ENCODE assay signal across 19 cellular contexts in the genomic region with DNA sequence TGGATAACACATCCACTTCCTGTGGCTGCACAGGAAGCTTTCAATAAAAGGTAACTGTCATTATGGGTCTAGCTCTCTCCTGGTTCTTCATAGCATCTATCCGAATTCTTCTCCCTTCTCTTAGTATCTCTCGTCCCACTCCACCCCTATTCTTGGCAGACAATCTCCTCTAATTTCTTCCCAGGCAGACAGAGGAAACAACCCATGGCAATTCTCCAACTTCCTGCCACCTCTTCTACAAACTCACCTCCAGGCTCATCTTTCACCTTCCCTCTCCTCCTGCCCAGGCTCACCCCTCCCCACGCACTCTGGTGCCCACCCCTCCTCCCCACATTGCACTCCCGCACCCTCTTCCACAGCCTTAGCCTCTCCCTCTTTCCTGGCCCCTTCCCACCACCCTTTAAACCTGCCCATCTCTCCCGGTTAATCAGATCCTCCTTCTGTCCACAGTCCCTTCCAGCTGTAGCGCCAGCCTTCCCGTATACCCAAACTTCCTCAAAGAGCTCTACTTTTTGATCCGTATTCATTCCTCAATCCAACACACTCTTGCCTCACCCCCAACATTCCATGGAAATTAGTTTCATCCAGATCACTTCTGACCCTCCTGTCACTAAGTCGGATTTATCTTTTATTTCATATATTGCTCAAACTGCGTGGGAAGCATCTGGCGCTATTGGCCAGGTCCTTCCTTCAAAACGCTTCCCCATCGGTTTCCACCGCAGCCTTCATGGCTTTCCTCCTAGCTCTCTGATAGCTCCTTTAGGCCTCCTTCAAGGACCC. TPM values are rescaled to one million over a fixed set of nuclear protein-coding genes. Genes with fewer than 3 reads are reported as not detected.
DNase-seq lines count a peak whose midpoint lies in the region; ATAC-seq and TF ChIP-seq lines count a peak whose summit lies in the region.
"Had no signal": no experiment of that assay in that cellular context is flagged by ENCODE, and none has a peak within 500 bp of the region (broad histone marks: within the 10 kb centered on the region; RNA-seq: fewer than 3 reads in every experiment).

No MANE protein-coding gene starts in this region.

- no peak overlapping the region for H3K9ac ChIP-seq in skeletal muscle tissue (ENCODE audit: low read depth in 1 of 3, low read length in 3 of 3)

- TF ChIP-seq POLR2A in heart left ventricle (IDR thresholded peaks at IDR 0.05) = no peak

- no peaks in the 10 kb centered on the region for H3K36me3 ChIP-seq in heart left ventricle
- peaks cover 0 to 5% (median 0%) of the 10 kb centered on the region in 3 donors for H3K36me3 ChIP-seq in skeletal muscle tissue (ENCODE audit: control insufficient read depth in 3 of 3, insufficient read depth in 3 of 3, low read length in 3 of 3)

- 70% methylated on average over 14 of the region's 14 CpGs for WGBS in right cardiac atrium
- WGBS in heart left ventricle, 4 donors = 74 to 82% (median 78%) methylated on average over 13 to 14 of the region's 14 CpGs

- H3K27ac ChIP-seq in right cardiac atrium (ENCODE audit: low read length) = peak overlapping the region; percentile 20
- H3K27ac ChIP-seq in heart left ventricle = peak overlapping the region in 1 of 12 donors; percentile 92
- peak overlapping the region; percentile 25 for H3K27ac ChIP-seq in skeletal muscle tissue (ENCODE audit: low read depth, low read length)

- peak overlapping the region; percentile 11 for H3K27ac Mint-ChIP-seq in mesothelial cell of epicardium
- H3K27ac Mint-ChIP-seq: activated CD4-positive, alpha-beta T cell treated with anti-CD3 and anti-CD28 coated beads for 36 hours; effector memory CD8-positive, alpha-beta T cell had no signal

- H3K4me1 ChIP-seq in right cardiac atrium (ENCODE audit: control insufficient read depth, insufficient read depth, low read length) = peaks cover 23% of the 10 kb centered on the region
- peaks cover 0 to 35% (median 18%) of the 10 kb centered on the region in 12 donors for H3K4me1 ChIP-seq in heart left ventricle
- peaks cover 42 to 80% (median 46%) of the 10 kb centered on the region in 3 donors for H3K4me1 ChIP-seq in skeletal muscle tissue (ENCODE audit: control insufficient read depth in 3 of 3, insufficient read depth in 3 of 3, low read length in 3 of 3)

- ATAC-seq in right cardiac atrium (no peak), heart left ventricle (no peak), HG03039 (IDR thresholded peaks at IDR 0.05; ENCODE audit: unreplicated experiment) (no peak)
- ATAC-seq in activated T-cell treated with anti-CD3 and anti-CD28 coated beads, Interleukin-2, amount 50 U/mL, for 4 hours = no peak
- ATAC-seq: activated CD4-positive, alpha-beta T cell treated with anti-CD3 and anti-CD28 coated beads for 36 hours; effector memory CD8-positive, alpha-beta T cell had no signal

- H3K27me3 ChIP-seq in right cardiac atrium (ENCODE audit: control insufficient read depth, insufficient read depth) (no peaks in the 10 kb centered on the region), heart left ventricle (no peaks in the 10 kb centered on the region), skeletal muscle tissue (ENCODE audit: control insufficient read depth in 3 of 3, insufficient read depth in 3 of 3, low read length in 3 of 3) (no peaks in the 10 kb centered on the region)

- H3K9me3 Mint-ChIP-seq in mesothelial cell of epicardium = no peaks in the 10 kb centered on the region
- no peaks in the 10 kb centered on the region for H3K9me3 Mint-ChIP-seq in activated T-cell treated with anti-CD3 and anti-CD28 coated beads, Interleukin-2, amount 50 U/mL, for 4 hours
- H3K9me3 Mint-ChIP-seq: CD14-positive monocyte; effector memory CD8-positive, alpha-beta T cell had no signal

- peaks cover 3% of the 10 kb centered on the region for H3K27me3 Mint-ChIP-seq in mesothelial cell of epicardium (ENCODE audit: low read depth)
- H3K27me3 Mint-ChIP-seq in activated T-cell treated with anti-CD3 and anti-CD28 coated beads, Interleukin-2, amount 50 U/mL, for 4 hours (ENCODE audit: low read depth) = peaks cover 4% of the 10 kb centered on the region

- H3K4me1 Mint-ChIP-seq in mesothelial cell of epicardium = peaks cover 39% of the 10 kb centered on the region
- H3K4me1 Mint-ChIP-seq in activated T-cell treated with anti-CD3 and anti-CD28 coated beads, Interleukin-2, amount 50 U/mL, for 4 hours (ENCODE audit: low read depth) = no peaks in the 10 kb centered on the region
- H3K4me1 Mint-ChIP-seq: activated CD4-positive, alpha-beta T cell treated with anti-CD3 and anti-CD28 coated beads for 36 hours; CD14-positive monocyte had no signal

- DNase-seq in right cardiac atrium (no peak), heart left ventricle (no peak), mesothelial cell of epicardium (ENCODE audit: low spot score in 2 of 2, unreplicated experiment in 2 of 2) (no peak), OCI-M2 (lab: John Stamatoyannopoulos, UW; ENCODE audit: unreplicated experiment) (no peak), amygdala (lab: John Stamatoyannopoulos, UW) (no peak)
- no peak for DNase-seq in activated T-cell treated with anti-CD3 and anti-CD28 coated beads, Interleukin-2, amount 50 U/mL, for 4 hours
- DNase-seq: ACHN; activated CD4-positive, alpha-beta T cell treated with anti-CD3 and anti-CD28 coated beads for 36 hours; activated gamma-delta T cell; amniotic stem cell; effector memory CD8-positive, alpha-beta T cell; hypothalamus; NCI-H1436 treated with DMSO at 0.1 percent for 48 hours; NCI-H345; stimulated activated CD4-positive, alpha-beta T cell treated with anti-CD3 and anti-CD28 coated beads, Interleukin-4, amount 100 ng/mL, for 1 hour; substantia nigra had no signal

- H3K4me3 ChIP-seq in right cardiac atrium (ENCODE audit: low read length) = no peak overlapping the region
- no peak overlapping the region for H3K4me3 ChIP-seq in heart left ventricle
- H3K4me3 ChIP-seq in skeletal muscle tissue (ENCODE audit: low read length in 3 of 3) = no peak overlapping the region

- intact Hi-C loops in right cardiac atrium (cut with DNase I) (no loop called here), heart left ventricle (cut with DNase I) (no loop called here)

- TF ChIP-seq CTCF in heart left ventricle (IDR thresholded peaks at IDR 0.05) (no peak), mesothelial cell of epicardium (IDR thresholded peaks at IDR 0.05; ENCODE audit: unreplicated experiment) (no peak)

- no peak overlapping the region for H3K4me3 Mint-ChIP-seq in mesothelial cell of epicardium
- no peak overlapping the region for H3K4me3 Mint-ChIP-seq in activated T-cell treated with anti-CD3 and anti-CD28 coated beads, Interleukin-2, amount 50 U/mL, for 4 hours
- H3K4me3 Mint-ChIP-seq: activated CD4-positive, alpha-beta T cell treated with anti-CD3 and anti-CD28 coated beads for 36 hours; CD14-positive monocyte; effector memory CD8-positive, alpha-beta T cell had no signal

- no peaks in the 10 kb centered on the region for H3K36me3 Mint-ChIP-seq in mesothelial cell of epicardium
- H3K36me3 Mint-ChIP-seq in activated T-cell treated with anti-CD3 and anti-CD28 coated beads, Interleukin-2, amount 50 U/mL, for 4 hours (ENCODE audit: insufficient read depth) = no peaks in the 10 kb centered on the region
- H3K36me3 Mint-ChIP-seq: CD14-positive monocyte had no signal

- H3K9me3 ChIP-seq in right cardiac atrium (ENCODE audit: control insufficient read depth, low read length) = peaks cover 2% of the 10 kb centered on the region
- H3K9me3 ChIP-seq in heart left ventricle = no peaks in the 10 kb centered on the region
- H3K9me3 ChIP-seq in skeletal muscle tissue (ENCODE audit: control insufficient read depth in 3 of 3, low read length in 3 of 3) = no peaks in the 10 kb centered on the region

RNA-seq across cellular contexts. Expression of gene SHISA4, which starts 25.9 kb away (rescaled TPM):
- 10 to 100 TPM; 55.8 to 96.6 (median 73.6) TPM for total RNA-seq in right cardiac atrium
- 79.5 TPM for polyA plus RNA-seq in right cardiac atrium
- total RNA-seq in heart left ventricle = 100 to 1,000 TPM in 6 of 9 donors, 10 to 100 TPM in 3; 66.5 to 262 (median 133) TPM
- 100 to 1,000 TPM in 1 of 2 donors, 10 to 100 TPM in 1; 53.2 to 101 TPM for polyA plus RNA-seq in heart left ventricle
- 8.3 to 11.5 TPM (median 9.8 TPM) in 3 replicates for total RNA-seq in mesothelial cell of epicardium
- 50.1 TPM for total RNA-seq in skeletal muscle tissue
- under 1 TPM; 0.19 to 0.40 (median 0.37) TPM for total RNA-seq in activated T-cell treated with anti-CD3 and anti-CD28 coated beads, Interleukin-2, amount 50 U/mL, for 4 hours

RNA-seq across cellular contexts. Expression of gene LMOD1, which starts 31.7 kb away (rescaled TPM):
- 10 to 100 TPM; 22.0 to 40.6 (median 33.0) TPM for total RNA-seq in right cardiac atrium
- 33.7 TPM for polyA plus RNA-seq in right cardiac atrium
- total RNA-seq in heart left ventricle = 10 to 100 TPM in 4 of 9 donors, 1 to 10 TPM in 5; 4.6 to 24.9 (median 10.0) TPM
- polyA plus RNA-seq in heart left ventricle = 10 to 100 TPM in 1 of 2 donors, 1 to 10 TPM in 1; 5.1 to 14.5 TPM
- 4.8 to 5.6 TPM (median 5.4 TPM) in 3 replicates for total RNA-seq in mesothelial cell of epicardium
- 15.1 TPM for total RNA-seq in skeletal muscle tissue
- total RNA-seq in activated T-cell treated with anti-CD3 and anti-CD28 coated beads, Interleukin-2, amount 50 U/mL, for 4 hours = under 1 TPM in 2 of 3 donors, not detected in 1; 0.08 to 0.14 TPM
- total RNA-seq: activated CD4-positive, alpha-beta T cell treated with anti-CD3 and anti-CD28 coated beads for 36 hours had no signal
- polyA plus RNA-seq: CD14-positive monocyte had no signal

RNA-seq across cellular contexts. Expression of gene TIMM17A, which starts 40.7 kb away (rescaled TPM):
- total RNA-seq in right cardiac atrium (10 to 100 TPM; 67.8 to 96.9 (median 78.5) TPM), heart left ventricle (100 to 1,000 TPM in 3 of 9 donors, 10 to 100 TPM in 6; 31.7 to 120 (median 86.0) TPM), mesothelial cell of epicardium (42.6 to 46.5 TPM (median 46.3 TPM) in 3 replicates), skeletal muscle tissue (25.1 TPM)
- polyA plus RNA-seq in right cardiac atrium (73.4 TPM), heart left ventricle (100 to 1,000 TPM in 1 of 2 donors, 10 to 100 TPM in 1; 50.7 to 151 TPM)
- 100 to 1,000 TPM; 144 to 160 (median 146) TPM for total RNA-seq in activated T-cell treated with anti-CD3 and anti-CD28 coated beads, Interleukin-2, amount 50 U/mL, for 4 hours
